ENCODE assay signal across 8 cellular contexts in the genomic region with DNA sequence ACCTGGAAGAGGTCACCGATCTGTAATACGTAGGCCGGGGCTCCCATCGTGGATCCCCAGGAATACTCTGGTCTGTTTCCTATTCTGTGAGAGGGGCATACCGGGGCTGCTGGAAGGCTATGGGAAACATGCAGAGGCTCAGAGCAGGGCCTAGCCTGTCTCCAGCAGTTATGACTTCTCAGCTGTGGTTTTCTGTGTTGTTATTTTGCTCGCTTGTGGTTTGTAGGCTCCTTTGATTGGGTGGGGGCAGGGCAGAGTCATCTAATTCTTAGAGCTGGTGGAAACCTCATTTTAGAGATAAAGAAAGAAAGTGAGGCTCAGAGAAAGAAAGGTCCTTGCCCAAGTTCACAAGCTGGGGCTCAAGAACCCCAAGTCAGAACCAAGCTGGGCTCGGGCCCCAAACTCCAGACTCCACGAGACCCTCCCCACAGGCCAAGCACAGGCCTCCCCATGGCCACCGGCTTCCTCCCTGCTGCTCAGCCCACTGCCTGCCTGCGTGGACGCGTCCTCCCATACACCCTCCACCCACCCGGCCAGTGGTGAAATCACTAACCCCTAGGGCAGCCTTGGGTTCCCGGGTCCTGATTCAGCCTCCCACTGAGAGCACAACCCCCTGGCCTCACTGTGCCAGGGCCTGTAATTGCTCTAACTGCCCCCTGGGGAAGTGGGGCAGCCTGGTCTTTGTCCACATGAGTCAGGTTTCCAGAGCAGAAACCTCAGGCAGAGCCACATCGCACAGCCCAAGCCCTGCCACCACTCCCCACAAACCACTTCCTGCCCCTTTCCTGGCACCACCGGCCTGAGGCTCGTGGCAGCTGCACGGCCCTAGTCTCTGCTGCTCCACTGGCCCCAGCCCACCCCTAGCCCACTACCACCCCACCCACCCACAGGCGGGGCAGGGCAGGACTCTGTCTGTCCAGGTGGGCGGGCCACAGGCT.
DNase-seq lines count a peak whose midpoint lies in the region; ATAC-seq and TF ChIP-seq lines count a peak whose summit lies in the region.

No MANE protein-coding gene starts in this region.

- no peak overlapping the region for H3K4me3 ChIP-seq in SK-N-SH (ENCODE audit: low read depth in 2 of 2, low read length in 1 of 2)

- CTCF ChIA-PET in SK-N-SH (lab: Yijun Ruan, JAX): interaction anchor here (1.0 to 2.7 kb wide), 2 partner anchors 17 to 1014 kb away, joined by 4 to 8 read pairs; no protein-coding TSS in a partner anchor
- CTCF ChIA-PET in activated naive CD4-positive, alpha-beta T cell treated with anti-CD3 and anti-CD28 coated beads, Interleukin-2, amount 10 ng/mL, durations not matched to agents 7 days and 5 days (lab: Charles Lee): interaction anchor here (0.7 to 9.2 kb wide), 4 partner anchors 10 to 36 kb away, joined by 3 to 223 read pairs (median 6); no protein-coding TSS in a partner anchor

- H3K4me1 ChIP-seq in SK-N-SH (ENCODE audit: control insufficient read depth in 1 of 2, insufficient read depth in 2 of 2, low read depth in 1 of 2, low read length in 1 of 2): peaks cover 42 to 43% of the 10 kb centered on the region in 2 experiments

- peak overlapping the region; percentile 35; the same call in 1 of the 2 replicates for H3K9ac ChIP-seq in SK-N-SH

- no peaks in the 10 kb centered on the region for H3K9me3 Mint-ChIP-seq in activated naive CD4-positive, alpha-beta T cell treated with anti-CD3 and anti-CD28 coated beads, Interleukin-2, amount 10 ng/mL, durations not matched to agents 7 days and 5 days

- POLR2A ChIA-PET in SK-N-SH (lab: Yijun Ruan, JAX): interaction anchor here (1.7 kb wide), 1 partner anchor 12 kb away, joined by 3 read pairs; no protein-coding TSS in a partner anchor

- 54% methylated on average over 18 of the region's 20 CpGs for WGBS in SK-N-SH (ENCODE audit: low lambda C conversion rate)

- H3K27ac Mint-ChIP-seq in activated naive CD4-positive, alpha-beta T cell treated with anti-CD3 and anti-CD28 coated beads, Interleukin-2, amount 10 ng/mL, durations not matched to agents 7 days and 5 days: peak overlapping the region; percentile 90

- H3K27me3 Mint-ChIP-seq in activated naive CD4-positive, alpha-beta T cell treated with anti-CD3 and anti-CD28 coated beads, Interleukin-2, amount 10 ng/mL, durations not matched to agents 7 days and 5 days: peaks cover 91% of the 10 kb centered on the region

- TF ChIP-seq CTCF in SK-N-SH (IDR thresholded peaks at IDR 0.05): no peak; the same call in 1 of the 2 replicates

- H3K27me3 ChIP-seq in SK-N-SH (ENCODE audit: insufficient read depth): no peaks in the 10 kb centered on the region

- H4K20me1 ChIP-seq in SK-N-SH (ENCODE audit: insufficient read depth): no peaks in the 10 kb centered on the region

- no peaks in the 10 kb centered on the region for H3K9me3 ChIP-seq in SK-N-SH

- H3K4me2 ChIP-seq in SK-N-SH: peak overlapping the region; percentile 64

- DNase-seq in A172 (ENCODE audit: low spot score) (peak; percentile 96), SK-N-SH (peak; percentile 80), iris pigment epithelial cell (ENCODE audit: low read depth) (peak; percentile 94), SHP77 treated with DMSO at 0.1 percent for 48 hours (lab: John Stamatoyannopoulos, UW) (no peak)
- peak; percentile 93 for DNase-seq in activated naive CD4-positive, alpha-beta T cell treated with anti-CD3 and anti-CD28 coated beads, Interleukin-2, amount 10 ng/mL, durations not matched to agents 7 days and 5 days
- peak in 2 of 3 experiments; percentile 57 to 76 for DNase-seq in stimulated activated CD4-positive, alpha-beta T cell treated with anti-CD3 and anti-CD28 coated beads, TNF-alpha, amount 100 ng/mL, for 4 hours (ENCODE audit: low read depth in 3 of 3)

- no peak; the same call in 1 of the 2 replicates for TF ChIP-seq RAD21 in SK-N-SH (IDR thresholded peaks at IDR 0.05; ENCODE audit: low read length)

- H3K36me3 Mint-ChIP-seq in activated naive CD4-positive, alpha-beta T cell treated with anti-CD3 and anti-CD28 coated beads, Interleukin-2, amount 10 ng/mL, durations not matched to agents 7 days and 5 days: peaks cover 2% of the 10 kb centered on the region

- H3K36me3 ChIP-seq in SK-N-SH (replicated peaks in 1 of 2; ENCODE audit: control insufficient read depth in 1 of 2, insufficient read depth in 2 of 2, low read length in 1 of 2): no peaks in the 10 kb centered on the region

- no peaks in the 10 kb centered on the region for H3K9me2 ChIP-seq in SK-N-SH

- peak overlapping the region; percentile 67 for H3K4me3 Mint-ChIP-seq in activated naive CD4-positive, alpha-beta T cell treated with anti-CD3 and anti-CD28 coated beads, Interleukin-2, amount 10 ng/mL, durations not matched to agents 7 days and 5 days

- H3K27ac ChIP-seq in SK-N-SH (ENCODE audit: low read depth in 2 of 2, low read length in 1 of 2): peak overlapping the region; percentile 75 to 83

- ATAC-seq in GM18907 (IDR thresholded peaks at IDR 0.05; ENCODE audit: unreplicated experiment) (peak; percentile 58), HG03280 (IDR thresholded peaks at IDR 0.05; ENCODE audit: unreplicated experiment) (peak; percentile 38)

- peaks cover 66% of the 10 kb centered on the region for H3K4me1 Mint-ChIP-seq in activated naive CD4-positive, alpha-beta T cell treated with anti-CD3 and anti-CD28 coated beads, Interleukin-2, amount 10 ng/mL, durations not matched to agents 7 days and 5 days

- H3F3A ChIP-seq in SK-N-SH (replicated peaks; ENCODE audit: insufficient read depth): peaks cover 30% of the 10 kb centered on the region

- no peak overlapping the region for H2AFZ ChIP-seq in SK-N-SH (ENCODE audit: low read depth)

- TF ChIP-seq EP300 in SK-N-SH (IDR thresholded peaks at IDR 0.05; ENCODE audit: borderline replicate concordance in 1 of 2, low read depth in 1 of 2, low read length in 1 of 2): peak; percentile 50 to 95; a peak in 3 of 4 replicates

- H3K79me2 ChIP-seq in SK-N-SH (ENCODE audit: insufficient read depth): no peaks in the 10 kb centered on the region

TF ChIP-seq in SK-N-SH, 30 proteins besides CTCF, POLR2A, EP300 and RAD21 (continues in another document):
- TF ChIP-seq NRF1 (IDR thresholded peaks at IDR 0.05; ENCODE audit: low read depth, low read length) (no peak), EZH2phosphoT487 (IDR thresholded peaks at IDR 0.05; ENCODE audit: borderline replicate concordance, low read depth) (no peak), POLR2AphosphoS5 (IDR thresholded peaks at IDR 0.05; ENCODE audit: low read depth, low read length) (peak; percentile 48), TAF1 (IDR thresholded peaks at IDR 0.05; ENCODE audit: borderline replicate concordance, low read depth, low read length) (peak; percentile 45; the same call in 1 of the 2 replicates), ELF1 (IDR thresholded peaks at IDR 0.05) (peak; percentile 24; the same call in 1 of the 2 replicates), CHD2 (IDR thresholded peaks at IDR 0.05; ENCODE audit: low read length, partially characterized antibody) (peak; percentile 14), MXI1 (IDR thresholded peaks at IDR 0.05; ENCODE audit: low read depth, low read length) (no peak), FOXJ3 (CRISPR knock-in tag; IDR thresholded peaks at IDR 0.05) (no peak), SIN3A (IDR thresholded peaks at IDR 0.05; ENCODE audit: borderline replicate concordance, low read depth, low read length) (peak; percentile 44; the same call in 1 of the 2 replicates), YY1 (IDR thresholded peaks at IDR 0.05; ENCODE audit: low read depth) (no peak), GABPA (IDR thresholded peaks at IDR 0.05; ENCODE audit: low read depth) (no peak), FOSL2 (IDR thresholded peaks at IDR 0.05; ENCODE audit: borderline replicate concordance, low read depth) (peak; percentile 70; the same call in 1 of the 2 replicates), RXRA (IDR thresholded peaks at IDR 0.05; ENCODE audit: borderline replicate concordance, low read depth) (peak; percentile 86; the same call in 1 of the 2 replicates), SMC3 (IDR thresholded peaks at IDR 0.05; ENCODE audit: low read depth, low read length) (no peak), NFIC (IDR thresholded peaks at IDR 0.05; ENCODE audit: borderline replicate concordance) (peak; percentile 88), RFX5 (IDR thresholded peaks at IDR 0.05; ENCODE audit: low read length) (no peak)
- TF ChIP-seq, protein P1, sequence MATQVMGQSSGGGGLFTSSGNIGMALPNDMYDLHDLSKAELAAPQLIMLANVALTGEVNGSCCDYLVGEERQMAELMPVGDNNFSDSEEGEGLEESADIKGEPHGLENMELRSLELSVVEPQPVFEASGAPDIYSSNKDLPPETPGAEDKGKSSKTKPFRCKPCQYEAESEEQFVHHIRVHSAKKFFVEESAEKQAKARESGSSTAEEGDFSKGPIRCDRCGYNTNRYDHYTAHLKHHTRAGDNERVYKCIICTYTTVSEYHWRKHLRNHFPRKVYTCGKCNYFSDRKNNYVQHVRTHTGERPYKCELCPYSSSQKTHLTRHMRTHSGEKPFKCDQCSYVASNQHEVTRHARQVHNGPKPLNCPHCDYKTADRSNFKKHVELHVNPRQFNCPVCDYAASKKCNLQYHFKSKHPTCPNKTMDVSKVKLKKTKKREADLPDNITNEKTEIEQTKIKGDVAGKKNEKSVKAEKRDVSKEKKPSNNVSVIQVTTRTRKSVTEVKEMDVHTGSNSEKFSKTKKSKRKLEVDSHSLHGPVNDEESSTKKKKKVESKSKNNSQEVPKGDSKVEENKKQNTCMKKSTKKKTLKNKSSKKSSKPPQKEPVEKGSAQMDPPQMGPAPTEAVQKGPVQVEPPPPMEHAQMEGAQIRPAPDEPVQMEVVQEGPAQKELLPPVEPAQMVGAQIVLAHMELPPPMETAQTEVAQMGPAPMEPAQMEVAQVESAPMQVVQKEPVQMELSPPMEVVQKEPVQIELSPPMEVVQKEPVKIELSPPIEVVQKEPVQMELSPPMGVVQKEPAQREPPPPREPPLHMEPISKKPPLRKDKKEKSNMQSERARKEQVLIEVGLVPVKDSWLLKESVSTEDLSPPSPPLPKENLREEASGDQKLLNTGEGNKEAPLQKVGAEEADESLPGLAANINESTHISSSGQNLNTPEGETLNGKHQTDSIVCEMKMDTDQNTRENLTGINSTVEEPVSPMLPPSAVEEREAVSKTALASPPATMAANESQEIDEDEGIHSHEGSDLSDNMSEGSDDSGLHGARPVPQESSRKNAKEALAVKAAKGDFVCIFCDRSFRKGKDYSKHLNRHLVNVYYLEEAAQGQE (IDR thresholded peaks at IDR 0.05; ENCODE audit: low read depth, low read length): no peak; the same call in 1 of the 2 replicates
- TF ChIP-seq, protein P2, sequence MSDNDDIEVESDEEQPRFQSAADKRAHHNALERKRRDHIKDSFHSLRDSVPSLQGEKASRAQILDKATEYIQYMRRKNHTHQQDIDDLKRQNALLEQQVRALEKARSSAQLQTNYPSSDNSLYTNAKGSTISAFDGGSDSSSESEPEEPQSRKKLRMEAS (IDR thresholded peaks at IDR 0.05; ENCODE audit: low read depth): peak; percentile 71
